Comparison of ENCODE assay signal across 8 cellular contexts in the genomic region with DNA sequence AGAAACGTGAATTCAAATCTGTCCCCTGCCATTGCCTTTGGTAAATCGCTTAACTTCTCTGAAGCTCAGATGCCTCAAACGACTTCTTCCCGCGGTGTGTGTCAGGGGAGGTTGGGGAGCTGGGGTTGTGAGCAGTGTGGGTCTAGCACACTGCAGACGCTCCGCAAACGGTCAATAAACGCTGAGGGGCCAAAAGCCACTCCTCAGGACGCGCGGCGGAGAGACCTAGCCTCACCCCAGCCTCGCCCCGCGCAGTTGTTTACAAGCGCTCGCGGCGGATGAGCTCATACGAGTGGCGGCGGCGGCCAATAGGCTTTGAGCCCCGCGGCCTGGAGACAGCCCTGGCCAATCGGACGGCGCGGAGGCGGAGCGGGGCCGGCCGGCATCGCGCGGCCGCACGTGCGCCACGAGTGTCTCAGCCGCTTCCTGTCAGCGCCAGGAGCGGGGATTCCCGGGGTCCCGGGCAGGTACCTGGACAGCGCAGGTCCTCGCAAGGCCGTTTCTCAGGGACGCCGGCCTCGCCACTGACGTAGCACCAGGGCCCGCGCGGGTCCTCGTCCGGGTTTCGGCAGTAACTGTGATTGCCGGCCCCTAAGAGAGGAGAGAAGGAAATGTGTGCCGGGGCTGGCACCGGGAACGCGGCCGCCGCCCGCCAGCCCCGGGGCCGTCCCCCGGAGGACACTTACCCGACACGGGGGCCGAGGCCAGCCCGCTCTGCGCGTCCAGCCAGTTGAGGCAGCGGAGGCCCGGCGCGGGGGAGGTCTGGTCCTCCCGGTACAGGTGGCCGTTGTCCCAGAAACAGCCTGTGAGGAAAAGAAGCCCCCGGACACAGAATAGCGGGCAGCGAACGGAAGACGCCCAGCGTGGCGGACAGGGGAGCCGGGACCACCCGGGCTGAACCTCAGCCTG. TPM values are rescaled to one million over a fixed set of nuclear protein-coding genes. Genes with fewer than 3 reads are reported as not detected.
A peak's percentile ranks its signal among the peaks of the same experiment; 100 is the strongest.
DNase-seq lines count a peak whose midpoint lies in the region; ATAC-seq and TF ChIP-seq lines count a peak whose summit lies in the region.

No MANE protein-coding gene starts in this region.

- H3K27ac ChIP-seq in SK-N-SH (ENCODE audit: low read depth in 2 of 2, low read length in 1 of 2) = peak overlapping the region; percentile 51 to 96
- H3K27ac ChIP-seq in thymus (ENCODE audit: low read depth) = peak overlapping the region; percentile 100

- H3K9me3 ChIP-seq in SK-N-SH = no peaks in the 10 kb centered on the region
- H3K9me3 ChIP-seq in thymus (ENCODE audit: control insufficient read depth) = no peaks in the 10 kb centered on the region

- TF ChIP-seq RAD21 in SK-N-SH (IDR thresholded peaks at IDR 0.05; ENCODE audit: low read length) = no peak

- WGBS in SK-N-SH (ENCODE audit: low lambda C conversion rate) = 8% methylated on average over 7 of the region's 91 CpGs
- under 1% methylated on average over 91 of the region's 91 CpGs for WGBS in thymus

- peak overlapping the region; percentile 65 for H3K9ac ChIP-seq in SK-N-SH

- peak overlapping the region; percentile 88 for H3K4me2 ChIP-seq in SK-N-SH

- H3K27me3 ChIP-seq in SK-N-SH (ENCODE audit: insufficient read depth) (no peaks in the 10 kb centered on the region), thymus (ENCODE audit: control insufficient read depth, insufficient read depth) (no peaks in the 10 kb centered on the region)

- peaks cover 21% of the 10 kb centered on the region for H3K4me1 Mint-ChIP-seq in osteocyte (ENCODE audit: unreplicated experiment)

- peak overlapping the region; percentile 82; the same call in 1 of the 2 replicates for H2AFZ ChIP-seq in SK-N-SH (ENCODE audit: low read depth)

- DNase-seq in HEK293T (ENCODE audit: extremely low spot score) (peak; percentile 98), MV-4-11 (lab: John Stamatoyannopoulos, UW) (peak; percentile 78), SK-N-SH (peak; percentile 96), glomerular visceral epithelial cell (ENCODE audit: extremely low spot score) (peak; percentile 87), osteocyte (ENCODE audit: extremely low spot score, unreplicated experiment) (peak; percentile 95)
- DNase-seq in activated naive CD4-positive, alpha-beta T cell treated with anti-CD3 and anti-CD28 coated beads, Interleukin-2, amount 50 U/mL, for 72 hours (ENCODE audit: low spot score in 2 of 2) = peak; percentile 93 to 96

- CTCF ChIA-PET in HEK293T (lab: Yijun Ruan, JAX) = interaction anchor here (1.2 to 1.3 kb wide), 2 partner anchors 18 to 23 kb away, joined by 3 to 6 read pairs; no protein-coding TSS in a partner anchor
- CTCF ChIA-PET in SK-N-SH (lab: Yijun Ruan, JAX) = interaction anchor here (0.8 to 3.4 kb wide), 6 partner anchors 13 to 79 kb away, joined by 3 to 21 read pairs (median 10); a partner anchor contains a TSS

- H3K4me3 ChIP-seq in GM08714 (ENCODE audit: low read length) = peak overlapping the region; percentile 49
- H3K4me3 ChIP-seq in SK-N-SH (ENCODE audit: low read depth in 2 of 2, low read length in 1 of 2) = peak overlapping the region; percentile 69 to 74
- peak overlapping the region; percentile 100 for H3K4me3 ChIP-seq in thymus (ENCODE audit: low read length)

- ATAC-seq in activated naive CD4-positive, alpha-beta T cell treated with anti-CD3 and anti-CD28 coated beads, Interleukin-2, amount 50 U/mL, for 72 hours = peak; percentile 82 to 86

- H3K4me1 ChIP-seq in SK-N-SH (ENCODE audit: control insufficient read depth in 1 of 2, insufficient read depth in 2 of 2, low read depth in 1 of 2, low read length in 1 of 2) (peaks cover 6 to 21% of the 10 kb centered on the region in 2 experiments; a peak in 3 of 4 replicates), thymus (ENCODE audit: control insufficient read depth, insufficient read depth, low read length) (peaks cover 31% of the 10 kb centered on the region)

- peaks cover 12% of the 10 kb centered on the region for H3F3A ChIP-seq in SK-N-SH (replicated peaks; ENCODE audit: insufficient read depth)

- H3K36me3 ChIP-seq in SK-N-SH (replicated peaks in 1 of 2; ENCODE audit: control insufficient read depth in 1 of 2, insufficient read depth in 2 of 2, low read length in 1 of 2) (peaks cover 3 to 7% of the 10 kb centered on the region in 2 experiments), thymus (ENCODE audit: control insufficient read depth, insufficient read depth) (peaks cover 49% of the 10 kb centered on the region)

- peak; percentile 9 to 73; a peak in 3 of 4 replicates for TF ChIP-seq EP300 in SK-N-SH (IDR thresholded peaks at IDR 0.05; ENCODE audit: borderline replicate concordance in 1 of 2, low read depth in 1 of 2, low read length in 1 of 2)

- H3K9me3 Mint-ChIP-seq in activated naive CD4-positive, alpha-beta T cell treated with anti-CD3 and anti-CD28 coated beads, Interleukin-2, amount 50 U/mL, for 72 hours = no peaks in the 10 kb centered on the region
- H3K9me3 Mint-ChIP-seq in osteocyte (ENCODE audit: unreplicated experiment) = no peaks in the 10 kb centered on the region

- H3K27me3 Mint-ChIP-seq in osteocyte (ENCODE audit: unreplicated experiment) = no peaks in the 10 kb centered on the region

- peak overlapping the region; percentile 93 to 98 for H3K27ac Mint-ChIP-seq in activated naive CD4-positive, alpha-beta T cell treated with anti-CD3 and anti-CD28 coated beads, Interleukin-2, amount 50 U/mL, for 72 hours
- peak overlapping the region; percentile 92 for H3K27ac Mint-ChIP-seq in osteocyte (ENCODE audit: unreplicated experiment)

- POLR2A ChIA-PET in HEK293T (lab: Yijun Ruan, JAX) (interaction anchor here (0.8 to 2.7 kb wide), 15 partner anchors 8 to 183 kb away, joined by 3 to 13 read pairs (median 5); a partner anchor contains a TSS), SK-N-SH (lab: Yijun Ruan, JAX) (interaction anchor here (0.5 to 1.0 kb wide), 4 partner anchors 21 to 232 kb away, joined by 3 to 4 read pairs (median 4); a partner anchor contains a TSS)

- H3K36me3 Mint-ChIP-seq in activated naive CD4-positive, alpha-beta T cell treated with anti-CD3 and anti-CD28 coated beads, Interleukin-2, amount 50 U/mL, for 72 hours = peaks cover 17 to 25% of the 10 kb centered on the region in 2 donors
- peaks cover 4% of the 10 kb centered on the region for H3K36me3 Mint-ChIP-seq in osteocyte (ENCODE audit: unreplicated experiment)

- no peaks in the 10 kb centered on the region for H3K79me2 ChIP-seq in SK-N-SH (ENCODE audit: insufficient read depth)

- peak overlapping the region; percentile 91 for H3K4me3 Mint-ChIP-seq in osteocyte (ENCODE audit: unreplicated experiment)

- no peaks in the 10 kb centered on the region for H4K20me1 ChIP-seq in SK-N-SH (ENCODE audit: insufficient read depth)

- no peaks in the 10 kb centered on the region for H3K9me2 ChIP-seq in SK-N-SH

- no peak for TF ChIP-seq CTCF in SK-N-SH (IDR thresholded peaks at IDR 0.05)
- no peak for TF ChIP-seq CTCF in osteocyte (IDR thresholded peaks at IDR 0.05)

TF ChIP-seq in HEK293T, 16 proteins besides CTCF, POLR2A, EP300 and RAD21 (continues in another document):
- TF ChIP-seq ARNT (IDR thresholded peaks at IDR 0.05) = no peak
- TF ChIP-seq BHLHE40 (IDR thresholded peaks at IDR 0.05; ENCODE audit: borderline replicate concordance) = peak; percentile 57; the same call in 1 of the 2 replicates
- TF ChIP-seq L3MBTL2 (conservative IDR thresholded peaks at IDR 0.05) = peak; percentile 98
- TF ChIP-seq ZNF384 (IDR thresholded peaks at IDR 0.05) = no peak
- TF ChIP-seq LEF1 (IDR thresholded peaks at IDR 0.05; ENCODE audit: borderline replicate concordance) = peak; percentile 6; the same call in 1 of the 2 replicates
- TF ChIP-seq FOXM1 (IDR thresholded peaks at IDR 0.05; ENCODE audit: borderline replicate concordance) = no peak
- no peak for TF ChIP-seq NFRKB (IDR thresholded peaks at IDR 0.05)
- no peak; the same call in 1 of the 2 replicates for TF ChIP-seq CTBP1 (IDR thresholded peaks at IDR 0.05; ENCODE audit: borderline replicate concordance)
- no peak for TF ChIP-seq HDGF (IDR thresholded peaks at IDR 0.05; ENCODE audit: borderline replicate concordance)
- TF ChIP-seq SP1 (IDR thresholded peaks at IDR 0.05) = no peak
- TF ChIP-seq ELF4 (IDR thresholded peaks at IDR 0.05) = peak; percentile 6; the same call in 1 of the 2 replicates

TF ChIP-seq in SK-N-SH, 30 proteins besides CTCF, POLR2A, EP300 and RAD21 (continues in another document):
- TF ChIP-seq SIN3A (IDR thresholded peaks at IDR 0.05; ENCODE audit: borderline replicate concordance, low read depth, low read length) = peak; percentile 58; the same call in 1 of the 2 replicates
- TF ChIP-seq, protein P1, sequence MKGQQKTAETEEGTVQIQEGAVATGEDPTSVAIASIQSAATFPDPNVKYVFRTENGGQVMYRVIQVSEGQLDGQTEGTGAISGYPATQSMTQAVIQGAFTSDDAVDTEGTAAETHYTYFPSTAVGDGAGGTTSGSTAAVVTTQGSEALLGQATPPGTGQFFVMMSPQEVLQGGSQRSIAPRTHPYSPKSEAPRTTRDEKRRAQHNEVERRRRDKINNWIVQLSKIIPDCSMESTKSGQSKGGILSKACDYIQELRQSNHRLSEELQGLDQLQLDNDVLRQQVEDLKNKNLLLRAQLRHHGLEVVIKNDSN (IDR thresholded peaks at IDR 0.05; ENCODE audit: borderline replicate concordance, low read depth) = no peak; the same call in 1 of the 2 replicates

RNA-seq across cellular contexts. Expression of a gene that starts 1.5 kb away (rescaled TPM):
- 8.6 and 11.3 TPM in 2 replicates for polyA plus RNA-seq in SK-N-SH (2012; rRNA removed)
- polyA plus RNA-seq in SK-N-SH (2012; cell fraction: cytosol; rRNA removed) = 6.6 and 8.7 TPM in 2 replicates
- 9.5 and 13.2 TPM in 2 replicates for polyA plus RNA-seq in SK-N-SH (2012; cell fraction: nucleus; rRNA removed)
- 10 to 100 TPM; 20.0 to 20.8 TPM for total RNA-seq in activated naive CD4-positive, alpha-beta T cell treated with anti-CD3 and anti-CD28 coated beads, Interleukin-2, amount 50 U/mL, for 72 hours
- 10.3 and 13.0 TPM in 2 replicates for total RNA-seq in osteocyte
- polyA plus RNA-seq in thymus = 182 TPM

RNA-seq across cellular contexts. Expression of a gene that starts 55.4 kb away (rescaled TPM):
- polyA plus RNA-seq in SK-N-SH (2012; rRNA removed) (19.1 and 21.8 TPM in 2 replicates), thymus (33.4 TPM)
- polyA plus RNA-seq in SK-N-SH (2012; cell fraction: cytosol; rRNA removed) = 9.7 and 15.2 TPM in 2 replicates
- 25.7 and 27.0 TPM in 2 replicates for polyA plus RNA-seq in SK-N-SH (2012; cell fraction: nucleus; rRNA removed)
- 10 to 100 TPM; 23.5 to 32.3 TPM for total RNA-seq in activated naive CD4-positive, alpha-beta T cell treated with anti-CD3 and anti-CD28 coated beads, Interleukin-2, amount 50 U/mL, for 72 hours
- 27.6 and 29.0 TPM in 2 replicates for total RNA-seq in osteocyte

Comparison
In these comparisons a context has a peak if more than half of its experiments do, and no peak if none do; other contexts are left out.
1. Peak in every context shown above with its lines: DNase-seq, ATAC-seq, H3K4me3 ChIP-seq and H3K27ac ChIP-seq.
2. H3K4me3 ChIP-seq: peak in every context shown above with its lines; median percentile 100 in thymus; 72 in SK-N-SH; 49 in GM08714.